Comparison of ENCODE assay signal across 15 cellular contexts in genomic region chr11:130839950-130840666, GRCh38.
DNase-seq lines count a peak whose midpoint lies in the region; ATAC-seq and TF ChIP-seq lines count a peak whose summit lies in the region.
"Had no signal": no experiment of that assay in that cellular context is flagged by ENCODE, and none has a peak within 500 bp of the region (broad histone marks: within the 10 kb centered on the region; RNA-seq: fewer than 3 reads in every experiment).

No MANE protein-coding gene starts in this region.

- H3K9me3 ChIP-seq in Panc1 (ENCODE audit: control insufficient read depth, insufficient read depth, low read depth, low read length) = peaks cover 9% of the 10 kb centered on the region; the same call in 1 of the 2 replicates
- peaks cover 0 to 5% (median 0%) of the 10 kb centered on the region in 3 donors for H3K9me3 ChIP-seq in gastroesophageal sphincter
- peaks cover 8% of the 10 kb centered on the region; the same call in 1 of the 2 replicates for H3K9me3 ChIP-seq in MG63

- WGBS in gastroesophageal sphincter (ENCODE audit: low coverage in 1 of 2), 2 donors = 0 to 7% methylated on average over 1 to 3 of the region's 3 CpGs

- DNase-seq in GM04503 (ENCODE audit: low read depth) (peak; percentile 42), Panc1 (ENCODE audit: low read depth, low spot score) (no peak), fibroblast of mammary gland (ENCODE audit: low read depth) (peak; percentile 96), osteocyte (ENCODE audit: extremely low spot score, unreplicated experiment) (no peak), NCI-H345 treated with DMSO at 0.1 percent for 48 hours (lab: John Stamatoyannopoulos, UW; ENCODE audit: unreplicated experiment) (no peak), MG63 (no peak)
- no peak for DNase-seq in activated effector memory CD4-positive, alpha-beta T cell treated with Interleukin-2 at 50 U/mL for 16 hours
- DNase-seq: activated gamma-delta T cell, endodermal cell, heart right ventricle, NCI-H146, PC-9 had no signal

- H3K4me1 ChIP-seq in Panc1 (ENCODE audit: control insufficient read depth, insufficient read depth, low read length) = no peaks in the 10 kb centered on the region
- no peaks in the 10 kb centered on the region for H3K4me1 ChIP-seq in gastroesophageal sphincter

- intact Hi-C loops in Panc1 (cut with micrococcal nuclease; ENCODE audit: unreplicated experiment) = no loop called here

- no TSS peak for BruUV-seq in Panc1 (replicated peaks; lab: Mats Ljungman, UMichigan)

- POLR2A ChIA-PET in Panc1 (lab: Charles Lee) = no interaction called here

- CTCF ChIA-PET in Panc1 (lab: Charles Lee) = interaction anchor here (1.3 kb wide), 1 partner anchor 22 kb away, joined by 3 read pairs; no protein-coding TSS in a partner anchor

- H3K4me3 ChIP-seq in Panc1 (ENCODE audit: low read depth in 2 of 2, low read length in 2 of 2) (no peak overlapping the region), fibroblast of mammary gland (ENCODE audit: control insufficient read depth, low read depth, low read length) (no peak overlapping the region), gastroesophageal sphincter (no peak overlapping the region), MG63 (no peak overlapping the region)
- H3K4me3 ChIP-seq: cardiac muscle cell, heart right ventricle, PC-9 had no signal

- H3K4me1 Mint-ChIP-seq in osteocyte (ENCODE audit: unreplicated experiment) = peaks cover 57% of the 10 kb centered on the region

- no peak for ATAC-seq in Panc1
- no peak for ATAC-seq in gastroesophageal sphincter
- ATAC-seq: WTC11 had no signal

- no peak for TF ChIP-seq POLR2A in gastroesophageal sphincter (IDR thresholded peaks at IDR 0.05)

- peaks cover 16% of the 10 kb centered on the region for H3K9me3 Mint-ChIP-seq in osteocyte (ENCODE audit: unreplicated experiment)
- H3K9me3 Mint-ChIP-seq: endodermal cell had no signal

- no peaks in the 10 kb centered on the region for H3K27me3 ChIP-seq in Panc1 (ENCODE audit: control insufficient read depth, insufficient read depth, low read length)
- peaks cover 4% of the 10 kb centered on the region for H3K27me3 ChIP-seq in gastroesophageal sphincter
- H3K27me3 ChIP-seq in MG63 = no peaks in the 10 kb centered on the region
- H3K27me3 ChIP-seq: cardiac muscle cell, heart right ventricle had no signal

- H3K36me3 ChIP-seq in Panc1 (ENCODE audit: control insufficient read depth, insufficient read depth, low read length) = no peaks in the 10 kb centered on the region
- H3K36me3 ChIP-seq in gastroesophageal sphincter = no peaks in the 10 kb centered on the region
- H3K36me3 ChIP-seq in MG63 = no peaks in the 10 kb centered on the region
- H3K36me3 ChIP-seq: cardiac muscle cell, heart right ventricle had no signal

- no peak for TF ChIP-seq EP300 in gastroesophageal sphincter (IDR thresholded peaks at IDR 0.05)

- TF ChIP-seq CTCF in Panc1 (IDR thresholded peaks at IDR 0.05) (no peak), fibroblast of mammary gland (conservative IDR thresholded peaks at IDR 0.05; ENCODE audit: control insufficient read depth, insufficient read depth, low read depth, low read length) (no peak), osteocyte (IDR thresholded peaks at IDR 0.05) (no peak), gastroesophageal sphincter (IDR thresholded peaks at IDR 0.05) (no peak)

- no peaks in the 10 kb centered on the region for H3K27me3 Mint-ChIP-seq in osteocyte (ENCODE audit: unreplicated experiment)

- H3K36me3 Mint-ChIP-seq in osteocyte (ENCODE audit: unreplicated experiment) = peaks cover 16% of the 10 kb centered on the region

- H3K27ac ChIP-seq in Panc1 (ENCODE audit: low read length) (peak overlapping the region; percentile 51; the same call in 1 of the 2 replicates), gastroesophageal sphincter (peak overlapping the region in 1 of 4 donors; percentile 24)
- H3K27ac ChIP-seq: cardiac muscle cell, PC-9 had no signal

- peak overlapping the region; percentile 46 for H3K4me3 Mint-ChIP-seq in osteocyte (ENCODE audit: unreplicated experiment)
- H3K4me3 Mint-ChIP-seq: endodermal cell, WTC11 had no signal

- peak overlapping the region; percentile 94 for H3K27ac Mint-ChIP-seq in osteocyte (ENCODE audit: unreplicated experiment)
- H3K27ac Mint-ChIP-seq: endodermal cell, WTC11 had no signal

- in situ Hi-C loops in Panc1 (cut with HindIII; ENCODE audit: low pct_unique_long_range_greater_than_20kb, low sequenced_read_pairs) = loop anchor here (10.0 kb wide), 1 partner anchor 375 kb away; no protein-coding TSS in a partner anchor

Comparison
In these comparisons a context has a peak if more than half of its experiments do, and no peak if none do; other contexts are left out.
1. DNase-seq: peak in GM04503 (single experiment) and fibroblast of mammary gland (single experiment); none in Panc1 (single experiment), osteocyte (single experiment), activated effector memory CD4-positive, alpha-beta T cell treated with Interleukin-2 at 50 U/mL for 16 hours (single experiment), NCI-H345 treated with DMSO at 0.1 percent for 48 hours (single experiment) and MG63 (single experiment).